In the genomic region with DNA sequence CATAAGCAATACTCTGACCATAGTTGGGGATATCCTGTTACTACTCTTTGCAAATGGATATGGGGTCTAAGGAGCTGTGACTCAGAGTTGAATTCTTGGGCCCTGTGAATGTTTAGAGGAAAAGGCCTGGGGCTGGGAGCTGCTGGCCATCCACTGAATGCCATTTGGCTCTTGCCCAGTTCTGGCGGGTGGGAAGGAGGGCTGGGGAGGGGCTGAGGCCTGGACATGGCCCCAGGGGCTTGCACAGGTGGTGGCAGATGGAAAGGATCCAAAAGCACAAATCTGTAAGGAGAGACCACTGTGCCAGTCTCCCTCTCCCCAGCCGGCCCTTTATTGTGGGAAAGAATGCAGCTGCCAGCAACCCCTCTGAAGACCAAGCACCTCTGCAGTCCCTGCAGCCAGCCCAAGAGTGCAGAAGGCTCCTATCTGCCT, we compare ENCODE assay signal across 11 cellular contexts. TPM values are rescaled to one million over a fixed set of nuclear protein-coding genes. Genes with fewer than 3 reads are reported as not detected.
DNase-seq lines count a peak whose midpoint lies in the region; ATAC-seq, FAIRE-seq and TF ChIP-seq lines count a peak whose summit lies in the region.
"Had no signal": no experiment of that assay in that cellular context is flagged by ENCODE, and none has a peak within 500 bp of the region (broad histone marks: within the 10 kb centered on the region; RNA-seq: fewer than 3 reads in every experiment).

No MANE protein-coding gene starts in this region.

- peak; percentile 85 for DNase-seq in HTR-8/SVneo (ENCODE audit: insufficient read length, low spot score)
- DNase-seq in T1000 (lab: John Stamatoyannopoulos, UW) = peak; percentile 15
- no peak for DNase-seq in stimulated activated CD4-positive, alpha-beta T cell treated with anti-CD3 and anti-CD28 coated beads, Interleukin-2, amount 100 ng/mL, for 24 hours
- DNase-seq in D721Med (ENCODE audit: insufficient read length, low spot score) = no peak
- DNase-seq in caudate nucleus (lab: John Stamatoyannopoulos, UW) = no peak
- DNase-seq in HK-2 (ENCODE audit: unreplicated experiment) = no peak
- DNase-seq: MM.1S had no signal

- H3K4me1 ChIP-seq in gastroesophageal sphincter (peaks cover 34 to 100% (median 68%) of the 10 kb centered on the region in 3 donors), stomach smooth muscle (ENCODE audit: control insufficient read depth, insufficient read depth, low read length) (peaks cover 96% of the 10 kb centered on the region)

- H3K27ac ChIP-seq in gastroesophageal sphincter (peak overlapping the region; percentile 31 to 91 (median 83)), stomach smooth muscle (ENCODE audit: low read length) (peak overlapping the region; percentile 90), caudate nucleus (ENCODE audit: low read depth, low read length) (no peak overlapping the region)

- 7 to 17% methylated on average over 1 to 2 of the region's 2 CpGs for WGBS in gastroesophageal sphincter (ENCODE audit: low coverage in 1 of 2), 2 donors

- H3K9me3 ChIP-seq in gastroesophageal sphincter = no peaks in the 10 kb centered on the region
- H3K9me3 ChIP-seq in stomach smooth muscle (ENCODE audit: control insufficient read depth in 2 of 2, low read length in 2 of 2) = no peaks in the 10 kb centered on the region

- H3K36me3 ChIP-seq in gastroesophageal sphincter = no peaks in the 10 kb centered on the region
- no peaks in the 10 kb centered on the region for H3K36me3 ChIP-seq in stomach smooth muscle (ENCODE audit: control insufficient read depth in 2 of 2, insufficient read depth in 2 of 2, low read length in 2 of 2)

- FAIRE-seq in HTR-8/SVneo (lab: Jason Lieb, UNC) (peak; percentile 42), D721Med (lab: Jason Lieb, UNC) (no peak)
- FAIRE-seq: colon, islet of Langerhans had no signal

- H3K27me3 ChIP-seq in gastroesophageal sphincter (no peaks in the 10 kb centered on the region), stomach smooth muscle (ENCODE audit: control insufficient read depth in 1 of 2, insufficient read depth in 2 of 2, low read length in 2 of 2) (no peaks in the 10 kb centered on the region)

- TF ChIP-seq EP300 in gastroesophageal sphincter (IDR thresholded peaks at IDR 0.05) = no peak

- no peak for TF ChIP-seq POLR2A in gastroesophageal sphincter (IDR thresholded peaks at IDR 0.05)

- ATAC-seq in gastroesophageal sphincter = no peak

- H3K9ac ChIP-seq in stomach smooth muscle (ENCODE audit: low read length in 2 of 2) = peak overlapping the region in 1 of 2 donors; percentile 6

- H3K4me3 ChIP-seq in gastroesophageal sphincter (no peak overlapping the region), stomach smooth muscle (ENCODE audit: low read length in 2 of 2) (peak overlapping the region in 1 of 2 donors; percentile 44)

- TF ChIP-seq CTCF in gastroesophageal sphincter (IDR thresholded peaks at IDR 0.05) (no peak), D721Med (IDR thresholded peaks at IDR 0.05; ENCODE audit: insufficient read depth, missing control alignments) (no peak)

RNA-seq across cellular contexts. Expression of a gene that starts 12.2 kb away (rescaled TPM):
- total RNA-seq in gastroesophageal sphincter = 10 to 100 TPM; 12.5 to 38.3 (median 32.0) TPM

Comparison
In these comparisons a context has a peak if more than half of its experiments do, and no peak if none do; other contexts are left out.
1. DNase-seq: peak in HTR-8/SVneo (single experiment) and T1000 (single experiment); none in stimulated activated CD4-positive, alpha-beta T cell treated with anti-CD3 and anti-CD28 coated beads, Interleukin-2, amount 100 ng/mL, for 24 hours (0 of 2), D721Med (single experiment), caudate nucleus (0 of 61) and HK-2 (single experiment).